In genomic region chr1:16365146-16365498, GRCh38 we compare ENCODE assay signal across 7 cellular contexts. TPM values are rescaled to one million over a fixed set of nuclear protein-coding genes. Genes with fewer than 3 reads are reported as not detected.
DNase-seq lines count a peak whose midpoint lies in the region; ATAC-seq and TF ChIP-seq lines count a peak whose summit lies in the region.
"Not testable (repeated sequence)": the region's sequence is repeated elsewhere in the genome, so short reads cannot be mapped to it uniquely, and the experiment has no call there.

No MANE protein-coding gene starts in this region.

- not testable (repeated sequence) for H3K27me3 Mint-ChIP-seq in dendritic cell treated with granulocyte-macrophage colony-stimulating factor and Interleukin-4, amounts not matched to agents 40 ng/mL and 50 ng/mL, for 4 days

- H3K9me3 ChIP-seq in adrenal gland (replicated peaks in 1 of 3); neutrophil: not testable (repeated sequence)

- H3K27ac ChIP-seq in adrenal gland (peak overlapping the region in 3 of 5 donors; percentile 4 to 98 (median 57)), neutrophil (peak overlapping the region; percentile 63)

- not testable (repeated sequence) for ATAC-seq in SK-N-SH treated with all-trans-retinoic acid at 6 μM for 48 hours
- peak; percentile 5 for ATAC-seq in Right ventricle myocardium superior (ENCODE audit: poor library complexity)

- H3K4me3 ChIP-seq in adrenal gland; neutrophil (ENCODE audit: low read depth in 1 of 2, low read length in 1 of 2): not testable (repeated sequence)

- not testable (repeated sequence) for H3K9me3 Mint-ChIP-seq in dendritic cell treated with granulocyte-macrophage colony-stimulating factor and Interleukin-4, amounts not matched to agents 40 ng/mL and 50 ng/mL, for 4 days

- intact Hi-C loops in adrenal gland (cut with DNase I); Right ventricle myocardium superior (cut with DNase I): not testable (repeated sequence)
- intact Hi-C loops in dendritic cell treated with granulocyte-macrophage colony-stimulating factor and Interleukin-4, amounts not matched to agents 40 ng/mL and 50 ng/mL, for 4 days (cut with micrococcal nuclease) = loop anchor here (5.0 to 10.0 kb wide), 2 partner anchors 70 to 77 kb away; partner anchors contain the start of gene NECAP2

- DNase-seq in GM04503 (ENCODE audit: low read depth) (peak; percentile 67), NCI-H226 (peak; percentile 42)
- DNase-seq in adrenal gland, Right ventricle myocardium superior: not testable (repeated sequence)

- peak overlapping the region; percentile 99 for H3K27ac Mint-ChIP-seq in dendritic cell treated with granulocyte-macrophage colony-stimulating factor and Interleukin-4, amounts not matched to agents 40 ng/mL and 50 ng/mL, for 4 days

- H3K36me3 Mint-ChIP-seq in dendritic cell treated with granulocyte-macrophage colony-stimulating factor and Interleukin-4, amounts not matched to agents 40 ng/mL and 50 ng/mL, for 4 days (ENCODE audit: low read depth) = peaks cover 20% of the 10 kb centered on the region

- H3K36me3 ChIP-seq in adrenal gland (replicated peaks in 1 of 2); neutrophil: not testable (repeated sequence)

- not testable (repeated sequence) for TF ChIP-seq CTCF in adrenal gland (IDR thresholded peaks at IDR 0.05); neutrophil (IDR thresholded peaks at IDR 0.05)

- H3K27me3 ChIP-seq in adrenal gland, neutrophil: not testable (repeated sequence)

- not testable (repeated sequence) for H3K4me3 Mint-ChIP-seq in dendritic cell treated with granulocyte-macrophage colony-stimulating factor and Interleukin-4, amounts not matched to agents 40 ng/mL and 50 ng/mL, for 4 days

- 30 to 43% (median 35%) methylated on average over 3 of the region's 3 CpGs for WGBS in adrenal gland, 4 donors

- H3K4me1 Mint-ChIP-seq in dendritic cell treated with granulocyte-macrophage colony-stimulating factor and Interleukin-4, amounts not matched to agents 40 ng/mL and 50 ng/mL, for 4 days (ENCODE audit: low read depth) = peaks cover 33% of the 10 kb centered on the region

- not testable (repeated sequence) for TF ChIP-seq POLR2A in adrenal gland (IDR thresholded peaks at IDR 0.05)

- H3K4me1 ChIP-seq in adrenal gland (replicated peaks in 1 of 2) (peaks cover 13 to 42% of the 10 kb centered on the region in 2 donors), neutrophil (ENCODE audit: control insufficient read depth in 1 of 2, insufficient read depth in 1 of 2, low read depth in 1 of 2, low read length in 1 of 2) (peaks cover 44 to 55% of the 10 kb centered on the region in 2 experiments)

TF ChIP-seq in SK-N-SH treated with all-trans-retinoic acid at 6 μM for 48 hours, 23 proteins besides CTCF, POLR2A, EP300 and RAD21:
- TF ChIP-seq ISL1 (CRISPR knock-in tag; IDR thresholded peaks at IDR 0.05) = 0 out of 2 replicates have a peak, but pooled peaks have one; percentile 12

RNA-seq across cellular contexts. Expression of gene SZRD1, which starts 1.9 kb away (rescaled TPM):
- 100 to 1,000 TPM in 4 of 8 donors, 10 to 100 TPM in 4; 56.2 to 152 (median 116) TPM for total RNA-seq in adrenal gland
- polyA plus RNA-seq in adrenal gland = 10 to 100 TPM; 46.8 to 78.9 (median 64.1) TPM
- total RNA-seq in Right ventricle myocardium superior = 91.1 TPM

RNA-seq across cellular contexts. Expression of gene FBXO42, which starts 12.8 kb away (rescaled TPM):
- total RNA-seq in adrenal gland = 10 to 100 TPM; 17.3 to 44.9 (median 20.9) TPM
- polyA plus RNA-seq in adrenal gland = 10 to 100 TPM; 14.0 to 15.2 (median 14.2) TPM
- total RNA-seq in Right ventricle myocardium superior = 17.1 TPM
